In the genomic region with DNA sequence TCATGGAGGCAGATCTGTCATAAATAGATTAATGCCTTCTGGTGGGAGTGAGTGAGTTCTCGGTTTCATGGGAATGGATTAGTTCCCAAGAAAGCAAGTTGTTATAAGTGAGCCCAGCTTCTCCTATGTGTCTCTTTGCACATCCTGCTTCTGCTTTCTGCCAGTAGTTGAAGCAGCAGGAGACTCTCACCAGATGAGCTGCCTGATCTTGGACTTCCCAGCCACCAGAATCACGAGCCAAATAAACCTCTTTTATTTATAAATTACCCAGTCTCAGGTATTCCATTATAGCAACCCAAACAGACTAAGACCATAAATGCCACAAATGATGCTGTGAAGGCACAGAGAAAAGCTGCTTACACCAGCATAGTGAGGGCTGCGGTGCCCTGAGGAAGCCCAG, we compare ENCODE assay signal across 32 cellular contexts. TPM values are rescaled to one million over a fixed set of nuclear protein-coding genes. Genes with fewer than 3 reads are reported as not detected.
"Had no signal": no experiment of that assay in that cellular context is flagged by ENCODE, and none has a peak within 500 bp of the region (broad histone marks: within the 10 kb centered on the region; RNA-seq: fewer than 3 reads in every experiment).

No MANE protein-coding gene starts in this region.

- ATAC-seq: naive thymus-derived CD8-positive, alpha-beta T cell; pancreas; right cardiac atrium; sciatic nerve; stimulated activated memory B cell treated with anti-CD40 and anti-IgM and Interleukin-4, amounts not matched to agents 10 μg/mL and 1 μg/mL and 100 μg/mL, for 72 hours; stimulated activated naive CD8-positive, alpha-beta T cell treated with anti-CD3 and anti-CD28 coated beads, Interleukin-15, amount 100 ng/mL, for 72 hours; stimulated activated naive CD8-positive, alpha-beta T cell treated with anti-CD3 and anti-CD28 coated beads, Interleukin-15, Interleukin-2, amounts not matched to agents 100 U/mL and 50 U/mL, for 24 hours; upper lobe of right lung had no signal

- H3K27ac ChIP-seq: neutrophil, pancreas, prostate gland, skin epidermis, spleen, suprapubic skin, testis, tibial artery, transverse colon, upper lobe of right lung, uterus had no signal

- H3K27me3 ChIP-seq: neutrophil, pancreas, spleen, suprapubic skin, testis, tibial artery, transverse colon, upper lobe of right lung, uterus had no signal

- H3K4me2 ChIP-seq: smooth muscle cell had no signal

- H3K4me3 ChIP-seq: pancreas, prostate gland, skin epidermis, smooth muscle cell, spleen, suprapubic skin, testis, tibial artery, transverse colon, upper lobe of right lung, uterus had no signal

- H3K36me3 ChIP-seq: neutrophil, pancreas, prostate gland, spleen, suprapubic skin, tibial artery, transverse colon, upper lobe of right lung, uterus had no signal

- DNase-seq: naive thymus-derived CD8-positive, alpha-beta T cell; nephron progenitor cell; nucleus accumbens; pancreas; retina; right cardiac atrium; spleen; stimulated activated CD4-positive, alpha-beta T cell treated with anti-CD3 and anti-CD28 coated beads, Interleukin-12 subunit alpha, Interleukin-12 subunit beta, amount 100 ng/mL, for 4 hours; stimulated activated CD4-positive, alpha-beta T cell treated with anti-CD3 and anti-CD28 coated beads, Interleukin-1b, Interleukin-23, amount 100 ng/mL, for 48 hours; stimulated activated CD4-positive, alpha-beta T cell treated with anti-CD3 and anti-CD28 coated beads, Interleukin-4, amount 100 ng/mL, for 1 hour; stimulated activated CD4-positive, alpha-beta T cell treated with anti-CD3 and anti-CD28 coated beads, Interleukin-4, amount 100 ng/mL, for 4 hours; stimulated activated CD8-positive, alpha-beta memory T cell treated with anti-CD3 and anti-CD28 coated beads, Interleukin-4, amount 100 ng/mL, for 48 hours; stimulated activated naive CD4-positive, alpha-beta T cell; stimulated activated naive CD8-positive, alpha-beta T cell treated with anti-CD3 and anti-CD28 coated beads, Interleukin-15, amount 100 ng/mL, for 72 hours; stimulated activated naive CD8-positive, alpha-beta T cell treated with anti-CD3 and anti-CD28 coated beads, Interleukin-15, Interleukin-2, amounts not matched to agents 100 U/mL and 50 U/mL, for 24 hours; substantia nigra; testis; tibial artery; transverse colon; upper lobe of right lung; uterus had no signal

- H3K4me1 ChIP-seq: pancreas, prostate gland, spleen, suprapubic skin, testis, tibial artery, transverse colon, upper lobe of right lung, uterus had no signal

- H3K9me3 ChIP-seq: neutrophil, pancreas, prostate gland, suprapubic skin, testis, tibial artery, transverse colon, upper lobe of right lung, uterus had no signal

RNA-seq across cellular contexts. Expression of a gene that starts 28.9 kb away (rescaled TPM):
- total RNA-seq: naive thymus-derived CD8-positive, alpha-beta T cell; natural killer cell treated with Interleukin-12 subunit alpha and Interleukin-12 subunit beta and Interleukin-15 and Interleukin-18, amount 100 ng/mL, for 72 hours; neural crest cell; osteocyte; pulmonary artery endothelial cell; smooth muscle cell; spleen; transverse colon; upper lobe of right lung had no signal
- polyA plus RNA-seq: naive thymus-derived CD8-positive, alpha-beta T cell; smooth muscle cell; spleen had no signal
